Comparison of ENCODE assay signal across 9 cellular contexts in genomic region chr3:50339485-50340196, GRCh38. TPM values are rescaled to one million over a fixed set of nuclear protein-coding genes. Genes with fewer than 3 reads are reported as not detected.
DNase-seq lines count a peak whose midpoint lies in the region; ATAC-seq and TF ChIP-seq lines count a peak whose summit lies in the region.
"Had no signal": no experiment of that assay in that cellular context is flagged by ENCODE, and none has a peak within 500 bp of the region (broad histone marks: within the 10 kb centered on the region; RNA-seq: fewer than 3 reads in every experiment).

No MANE protein-coding gene starts in this region.

- TF ChIP-seq POLR2A in upper lobe of left lung (IDR thresholded peaks at IDR 0.05), result no peak

- no peaks in the 10 kb centered on the region for H3K9me3 Mint-ChIP-seq in memory B cell

- intact Hi-C loops in heart right ventricle (cut with DNase I) (loop anchor here in 1 of 10 donors (5.0 to 10.0 kb wide), 2 partner anchors 37 to 1095 kb away; partner anchors contain the start of gene HYAL1), left cardiac atrium (cut with DNase I) (no loop called here)

- H3K27ac Mint-ChIP-seq in memory B cell, result peak overlapping the region; percentile 99

- 84 to 89% methylated on average over 14 of the region's 14 CpGs for WGBS in heart right ventricle, 2 donors
- 51 to 88% (median 69%) methylated on average over 14 of the region's 14 CpGs for WGBS in adipose tissue, 3 donors
- 74 to 76% methylated on average over 13 to 14 of the region's 14 CpGs for WGBS in upper lobe of left lung, 2 donors

- H3K27ac ChIP-seq in heart right ventricle (peak overlapping the region; percentile 51 to 100 (median 96)), adipose tissue (ENCODE audit: low read depth, low read length) (peak overlapping the region; percentile 36), upper lobe of left lung (peak overlapping the region; percentile 92 to 99 (median 96))
- H3K27ac ChIP-seq: epithelial cell of prostate had no signal

- DNase-seq in heart right ventricle (no peak), left cardiac atrium (no peak), memory B cell (ENCODE audit: low spot score in 2 of 2) (no peak), upper lobe of left lung (no peak), NCI-H1694 (lab: John Stamatoyannopoulos, UW) (no peak)
- no peak for DNase-seq in stimulated activated CD4-positive, alpha-beta T cell treated with anti-CD3 and anti-CD28 coated beads, Interleukin-4, amount 100 ng/mL, for 1 hour

- peaks cover 34% of the 10 kb centered on the region for H3K4me1 Mint-ChIP-seq in memory B cell

- no peak for TF ChIP-seq EP300 in upper lobe of left lung (IDR thresholded peaks at IDR 0.05)

- H3K27me3 Mint-ChIP-seq in memory B cell, result no peaks in the 10 kb centered on the region

- H3K4me3 ChIP-seq in heart right ventricle (peak overlapping the region in 9 of 10 donors; percentile 47 to 88 (median 64)), upper lobe of left lung (peak overlapping the region in 3 of 4 donors; percentile 53 to 75 (median 74))

- H3K4me1 ChIP-seq in heart right ventricle, result peaks cover 11 to 65% (median 56%) of the 10 kb centered on the region in 9 donors
- peaks cover 43 to 65% (median 60%) of the 10 kb centered on the region in 4 donors for H3K4me1 ChIP-seq in upper lobe of left lung

- H3K27me3 ChIP-seq in heart right ventricle, result no peaks in the 10 kb centered on the region
- H3K27me3 ChIP-seq in upper lobe of left lung, result no peaks in the 10 kb centered on the region

- no peak for TF ChIP-seq CTCF in heart right ventricle (IDR thresholded peaks at IDR 0.05)
- TF ChIP-seq CTCF in upper lobe of left lung (IDR thresholded peaks at IDR 0.05), result no peak

- no peaks in the 10 kb centered on the region for H3K9me3 ChIP-seq in heart right ventricle
- H3K9me3 ChIP-seq in upper lobe of left lung, result no peaks in the 10 kb centered on the region

- H3K36me3 ChIP-seq in heart right ventricle (peaks cover 0 to 12% (median 0%) of the 10 kb centered on the region in 9 donors), upper lobe of left lung (no peaks in the 10 kb centered on the region)

- peaks cover 6% of the 10 kb centered on the region for H3K36me3 Mint-ChIP-seq in memory B cell

- ATAC-seq in heart right ventricle (no peak), left cardiac atrium (no peak), memory B cell (ENCODE audit: low read depth) (no peak), upper lobe of left lung (ENCODE audit: low FRiP score in 2 of 2) (no peak), GM21717 (IDR thresholded peaks at IDR 0.05; ENCODE audit: unreplicated experiment) (no peak)

- H3K4me3 Mint-ChIP-seq in memory B cell, result peak overlapping the region; percentile 97

RNA-seq across cellular contexts. Expression of gene RASSF1, which starts 1.0 kb away (rescaled TPM):
- total RNA-seq in heart right ventricle (10 to 100 TPM in 8 of 10 donors, 1 to 10 TPM in 2; 9.9 to 17.8 (median 11.9) TPM), left cardiac atrium (10 to 100 TPM; 20.7 to 25.6 TPM), upper lobe of left lung (10 to 100 TPM; 42.7 to 78.9 (median 47.7) TPM)
- polyA plus RNA-seq in heart right ventricle (10 to 100 TPM; 22.1 to 59.8 TPM), adipose tissue (10 to 100 TPM; 39.4 to 44.6 (median 43.7) TPM)

RNA-seq across cellular contexts. Expression of gene ZMYND10, which starts 5.9 kb away (rescaled TPM):
- total RNA-seq in heart right ventricle (under 1 TPM in 3 of 10 donors, not detected in 7; 0.15 to 0.65 (median 0.22) TPM), left cardiac atrium (under 1 TPM in 1 of 2 donors, not detected in 1; 0.29 TPM), upper lobe of left lung (10 to 100 TPM in 5 of 6 donors, 1 to 10 TPM in 1; 3.1 to 98.7 (median 31.5) TPM)
- polyA plus RNA-seq in heart right ventricle (under 1 TPM; 0.20 to 0.88 TPM), adipose tissue (1 to 10 TPM in 1 of 3 donors, under 1 TPM in 1, not detected in 1; 0.28 to 1.1 TPM)

RNA-seq across cellular contexts. Expression of gene NPRL2, which starts 10.9 kb away (rescaled TPM):
- total RNA-seq in heart right ventricle (10 to 100 TPM; 13.0 to 23.6 (median 16.3) TPM), left cardiac atrium (10 to 100 TPM; 12.6 to 19.9 TPM), upper lobe of left lung (10 to 100 TPM; 15.0 to 41.9 (median 17.3) TPM)
- polyA plus RNA-seq in heart right ventricle (10 to 100 TPM; 15.5 to 29.8 TPM), adipose tissue (10 to 100 TPM; 13.1 to 23.9 (median 14.5) TPM)

RNA-seq across cellular contexts. Expression of gene CYB561D2, which starts 11.0 kb away (rescaled TPM):
- total RNA-seq in heart right ventricle, result 10 to 100 TPM in 1 of 10 donors, 1 to 10 TPM in 9; 3.9 to 10.9 (median 5.6) TPM
- polyA plus RNA-seq in heart right ventricle, result 10 to 100 TPM in 1 of 2 donors, 1 to 10 TPM in 1; 8.1 to 21.8 TPM
- 1 to 10 TPM; 7.6 to 9.2 TPM for total RNA-seq in left cardiac atrium
- 10 to 100 TPM; 13.2 to 25.3 (median 19.7) TPM for polyA plus RNA-seq in adipose tissue
- 10 to 100 TPM; 13.2 to 35.4 (median 26.8) TPM for total RNA-seq in upper lobe of left lung

RNA-seq across cellular contexts. Expression of gene TUSC2, which starts 11.6 kb away (rescaled TPM):
- total RNA-seq in heart right ventricle, result 10 to 100 TPM; 23.7 to 34.9 (median 26.9) TPM
- polyA plus RNA-seq in heart right ventricle, result 10 to 100 TPM; 27.4 to 59.1 TPM
- total RNA-seq in left cardiac atrium, result 10 to 100 TPM; 26.2 to 27.5 TPM
- polyA plus RNA-seq in adipose tissue, result 10 to 100 TPM; 26.3 to 56.5 (median 31.2) TPM
- total RNA-seq in upper lobe of left lung, result 10 to 100 TPM; 16.8 to 36.1 (median 25.0) TPM

Comparison
In these comparisons a context has a peak if more than half of its experiments do, and no peak if none do; other contexts are left out.
1. H3K27ac ChIP-seq: peak in every context shown above with its lines; median percentile 96 in heart right ventricle; 96 in upper lobe of left lung; 36 in adipose tissue.